8 cellular contexts compared by ENCODE assay signal in genomic region chr2:221761260-221761659, GRCh38.
"Had no signal": no experiment of that assay in that cellular context is flagged by ENCODE, and none has a peak within 500 bp of the region (broad histone marks: within the 10 kb centered on the region; RNA-seq: fewer than 3 reads in every experiment).

No MANE protein-coding gene starts in this region.

- ATAC-seq: K562 had no signal

- H3K4me2 ChIP-seq: KMS-11 had no signal

- H3K36me3 Mint-ChIP-seq: IgD-negative memory B cell had no signal

- H3K9ac ChIP-seq: KMS-11 had no signal

- FAIRE-seq: HTR-8/SVneo, K562 had no signal

- H3K4me1 Mint-ChIP-seq: IgD-negative memory B cell had no signal

- H3K27me3 Mint-ChIP-seq: IgD-negative memory B cell had no signal

- H3K27ac Mint-ChIP-seq: IgD-negative memory B cell had no signal

- DNase-seq: Karpas-422, KBM-7, KG1 had no signal

- H3K4me3 ChIP-seq: K562 had no signal

- H3K4me3 Mint-ChIP-seq: IgD-negative memory B cell had no signal

- H3K27ac ChIP-seq: HL-60, KMS-11 had no signal
